Comparison of ENCODE assay signal across 19 cellular contexts in genomic region chr7:151744656-151745055, GRCh38.
DNase-seq lines count a peak whose midpoint lies in the region; ATAC-seq and TF ChIP-seq lines count a peak whose summit lies in the region.
"Had no signal": no experiment of that assay in that cellular context is flagged by ENCODE, and none has a peak within 500 bp of the region (broad histone marks: within the 10 kb centered on the region; RNA-seq: fewer than 3 reads in every experiment).

No MANE protein-coding gene starts in this region.

- H3K4me1 ChIP-seq in SJSA1 (replicated peaks) (peaks cover 75% of the 10 kb centered on the region), liver (ENCODE audit: control insufficient read depth in 4 of 4, insufficient read depth in 4 of 4, low read length in 3 of 4) (peaks cover 20 to 59% (median 42%) of the 10 kb centered on the region in 4 donors), skeletal muscle tissue (ENCODE audit: control insufficient read depth in 3 of 3, insufficient read depth in 3 of 3, low read length in 3 of 3) (peaks cover 38 to 45% (median 45%) of the 10 kb centered on the region in 3 donors), GM23338 (ENCODE audit: insufficient read depth) (no peaks in the 10 kb centered on the region), BE2C (peaks cover 3% of the 10 kb centered on the region), left lung (peaks cover 12 to 36% of the 10 kb centered on the region in 2 donors)

- no peak overlapping the region for H2AFZ ChIP-seq in GM23338

- H4K20me1 ChIP-seq in GM23338 (replicated peaks; ENCODE audit: insufficient read depth): no peaks in the 10 kb centered on the region

- no peaks in the 10 kb centered on the region for H3K27me3 ChIP-seq in SJSA1 (replicated peaks)
- no peaks in the 10 kb centered on the region for H3K27me3 ChIP-seq in liver (ENCODE audit: control insufficient read depth in 4 of 4, insufficient read depth in 4 of 4, low read length in 3 of 4)
- H3K27me3 ChIP-seq in skeletal muscle tissue (ENCODE audit: control insufficient read depth in 3 of 3, insufficient read depth in 3 of 3, low read length in 3 of 3): no peaks in the 10 kb centered on the region
- H3K27me3 ChIP-seq in GM23338 (ENCODE audit: insufficient read depth): no peaks in the 10 kb centered on the region
- no peaks in the 10 kb centered on the region for H3K27me3 ChIP-seq in BE2C
- H3K27me3 ChIP-seq in left lung: no peaks in the 10 kb centered on the region
- H3K27me3 ChIP-seq: esophagus squamous epithelium had no signal

- H3F3A ChIP-seq in GM23338 (replicated peaks; ENCODE audit: low read depth): no peaks in the 10 kb centered on the region

- WGBS in liver: 90% methylated on average over 11 of the region's 11 CpGs

- H3K9me3 ChIP-seq in SJSA1 (replicated peaks) (no peaks in the 10 kb centered on the region), liver (ENCODE audit: control insufficient read depth in 4 of 4, low read length in 3 of 4) (no peaks in the 10 kb centered on the region), skeletal muscle tissue (ENCODE audit: control insufficient read depth in 3 of 3, low read length in 3 of 3) (no peaks in the 10 kb centered on the region), BE2C (no peaks in the 10 kb centered on the region), left lung (no peaks in the 10 kb centered on the region)
- H3K9me3 ChIP-seq: esophagus squamous epithelium had no signal

- no peak overlapping the region for H3K4me2 ChIP-seq in GM23338
- H3K4me2 ChIP-seq: KMS-11 had no signal

- peaks cover 2% of the 10 kb centered on the region for H3K9me3 Mint-ChIP-seq in Calu3 (ENCODE audit: low read depth, unreplicated experiment)
- H3K9me3 Mint-ChIP-seq in GM23338: peaks cover 3% of the 10 kb centered on the region
- H3K9me3 Mint-ChIP-seq: activated CD4-positive, alpha-beta memory T cell treated with anti-CD3 and anti-CD28 coated beads, Interleukin-2, amount 10 ng/mL, durations not matched to agents 7 days and 5 days; activated T-cell treated with anti-CD3 and anti-CD28 coated beads, Interleukin-2, amount 50 U/mL, for 72 hours; stimulated activated naive B cell treated with anti-CD40 and anti-IgM and Interleukin-4, amounts not matched to agents 10 μg/mL and 1 μg/mL and 100 μg/mL, for 72 hours had no signal

- peaks cover 13% of the 10 kb centered on the region for H3K36me3 Mint-ChIP-seq in Calu3 (ENCODE audit: insufficient read depth, unreplicated experiment)
- peaks cover 3% of the 10 kb centered on the region; the same call in 2 of the 3 replicates for H3K36me3 Mint-ChIP-seq in GM23338 (ENCODE audit: low read depth)

- intact Hi-C loops in Calu3 (cut with micrococcal nuclease; ENCODE audit: unreplicated experiment): no loop called here
- intact Hi-C loops in left lung (cut with DNase I): no loop called here

- H3K79me2 ChIP-seq in GM23338 (replicated peaks; ENCODE audit: insufficient read depth): no peaks in the 10 kb centered on the region

- H3K4me3 Mint-ChIP-seq in Calu3 (ENCODE audit: low read depth, unreplicated experiment) (peak overlapping the region; percentile 36), GM23338 (no peak overlapping the region)
- H3K4me3 Mint-ChIP-seq: activated CD4-positive, alpha-beta memory T cell treated with anti-CD3 and anti-CD28 coated beads, Interleukin-2, amount 10 ng/mL, durations not matched to agents 7 days and 5 days; stimulated activated naive B cell treated with anti-CD40 and anti-IgM and Interleukin-4, amounts not matched to agents 10 μg/mL and 1 μg/mL and 100 μg/mL, for 72 hours; T-helper 1 cell treated with Interleukin-12 subunit alpha and Interleukin-12 subunit beta and Interleukin-4 antibody, amounts not matched to agents 30 μg/mL and 1 μg/mL, for 36 hours had no signal

- DNase-seq in Calu3 (no peak), SJSA1 (ENCODE audit: low read depth in 1 of 2, low spot score in 2 of 2) (no peak), GM23338 (ENCODE audit: low spot score) (no peak), BE2C (no peak), left lung (no peak)
- DNase-seq: effector memory CD4-positive, alpha-beta T cell; esophagus squamous epithelium; glutamatergic neuron; mesendoderm; NCI-H1048; NCI-H2081; stimulated activated naive B cell treated with anti-CD40 and anti-IgM and Interleukin-4, amounts not matched to agents 10 μg/mL and 1 μg/mL and 100 μg/mL, for 72 hours; WERI-Rb-1 had no signal

- no peak for TF ChIP-seq CTCF in Calu3 (IDR thresholded peaks at IDR 0.05; ENCODE audit: unreplicated experiment)
- TF ChIP-seq CTCF in liver (IDR thresholded peaks at IDR 0.05; ENCODE audit: low read depth, low read length, missing input control): no peak
- no peak for TF ChIP-seq CTCF in GM23338 (conservative IDR thresholded peaks at IDR 0.05; ENCODE audit: low read depth in 2 of 2)
- TF ChIP-seq CTCF in BE2C (IDR thresholded peaks at IDR 0.05; ENCODE audit: low read depth, low read length): no peak
- no peak for TF ChIP-seq CTCF in left lung (IDR thresholded peaks at IDR 0.05)

- no peak for TF ChIP-seq RAD21 in liver (IDR thresholded peaks at IDR 0.05)

- peaks cover 4% of the 10 kb centered on the region; the same call in 1 of the 2 replicates for H3K9me2 ChIP-seq in GM23338 (ENCODE audit: insufficient read depth)

- peak overlapping the region; percentile 14 for H3K27ac ChIP-seq in SJSA1
- peak overlapping the region; percentile 80 to 94 for H3K27ac ChIP-seq in liver (ENCODE audit: low read depth in 1 of 2, low read length in 2 of 2)
- H3K27ac ChIP-seq in skeletal muscle tissue (ENCODE audit: low read depth, low read length): peak overlapping the region; percentile 74
- H3K27ac ChIP-seq in GM23338 (ENCODE audit: low read depth): no peak overlapping the region
- H3K27ac ChIP-seq in left lung: no peak overlapping the region
- H3K27ac ChIP-seq: esophagus squamous epithelium, KMS-11, WERI-Rb-1 had no signal

- ATAC-seq in GM23338 (no peak), left lung (no peak)

- BruUV-seq in Calu3 (replicated peaks; lab: Mats Ljungman, UMichigan): no TSS peak

- H3K9ac ChIP-seq in liver (ENCODE audit: low read depth in 1 of 2, low read length in 2 of 2) (no peak overlapping the region), skeletal muscle tissue (ENCODE audit: low read depth in 1 of 3, low read length in 3 of 3) (peak overlapping the region in 1 of 3 donors; percentile 77)
- H3K9ac ChIP-seq: KMS-11 had no signal

- H3K27ac Mint-ChIP-seq in Calu3 (ENCODE audit: unreplicated experiment) (peak overlapping the region; percentile 96), GM23338 (no peak overlapping the region)
- H3K27ac Mint-ChIP-seq: activated CD4-positive, alpha-beta memory T cell treated with anti-CD3 and anti-CD28 coated beads, Interleukin-2, amount 10 ng/mL, durations not matched to agents 7 days and 5 days; stimulated activated naive B cell treated with anti-CD40 and anti-IgM and Interleukin-4, amounts not matched to agents 10 μg/mL and 1 μg/mL and 100 μg/mL, for 72 hours had no signal

- CTCF ChIA-PET in Calu3 (lab: Charles Lee): interaction anchor here (0.7 to 1.1 kb wide), 5 partner anchors 8 to 281 kb away, joined by 3 to 7 read pairs (median 4); partner anchors contain the start of gene GALNT11

- H3K4me3 ChIP-seq in SJSA1 (no peak overlapping the region), liver (ENCODE audit: low read depth in 1 of 3, low read length in 3 of 3) (no peak overlapping the region), skeletal muscle tissue (ENCODE audit: low read length in 3 of 3) (no peak overlapping the region), GM23338 (no peak overlapping the region), BE2C (ENCODE audit: low read depth, low read length) (no peak overlapping the region), left lung (no peak overlapping the region)
- H3K4me3 ChIP-seq: esophagus squamous epithelium had no signal

- peaks cover 28% of the 10 kb centered on the region for H3K4me1 Mint-ChIP-seq in Calu3 (ENCODE audit: low read depth, unreplicated experiment)
- peaks cover 19% of the 10 kb centered on the region for H3K4me1 Mint-ChIP-seq in GM23338

- H3K36me3 ChIP-seq in SJSA1 (no peaks in the 10 kb centered on the region), liver (ENCODE audit: control insufficient read depth in 4 of 4, insufficient read depth in 3 of 4, low read depth in 1 of 4, low read length in 3 of 4) (no peaks in the 10 kb centered on the region), skeletal muscle tissue (ENCODE audit: control insufficient read depth in 3 of 3, insufficient read depth in 3 of 3, low read length in 3 of 3) (no peaks in the 10 kb centered on the region), GM23338 (ENCODE audit: insufficient read depth) (no peaks in the 10 kb centered on the region), BE2C (no peaks in the 10 kb centered on the region), left lung (no peaks in the 10 kb centered on the region)
- H3K36me3 ChIP-seq: WERI-Rb-1 had no signal

- H3K27me3 Mint-ChIP-seq in Calu3 (ENCODE audit: unreplicated experiment) (no peaks in the 10 kb centered on the region), GM23338 (ENCODE audit: insufficient read depth, low read depth, poor library complexity) (peaks cover 5% of the 10 kb centered on the region)
- H3K27me3 Mint-ChIP-seq: activated CD4-positive, alpha-beta memory T cell treated with anti-CD3 and anti-CD28 coated beads, Interleukin-2, amount 10 ng/mL, durations not matched to agents 7 days and 5 days; stimulated activated naive B cell treated with anti-CD40 and anti-IgM and Interleukin-4, amounts not matched to agents 10 μg/mL and 1 μg/mL and 100 μg/mL, for 72 hours had no signal

TF ChIP-seq in GM23338, 12 proteins besides CTCF, POLR2A, EP300 and RAD21 (continues in another document):
- no peak for TF ChIP-seq ETS1 (IDR thresholded peaks at IDR 0.05)
- no peak for TF ChIP-seq NANOG (IDR thresholded peaks at IDR 0.05; ENCODE audit: borderline replicate concordance)

Comparison
In these comparisons a context has a peak if more than half of its experiments do, and no peak if none do; other contexts are left out.
1. H3K27ac ChIP-seq: peak in SJSA1 (single experiment), liver (2 of 2) and skeletal muscle tissue (single experiment); none in GM23338 (single experiment) and left lung (0 of 2).